Comparison of ENCODE assay signal across 1 cellular context in genomic region chr12:120538281-120539156, GRCh38.
TF ChIP-seq lines count a peak whose summit lies in the region.

No MANE protein-coding gene starts in this region.

TF ChIP-seq in WTC11, 78 proteins besides CTCF, POLR2A, EP300 and RAD21 (continued from another document):
- TF ChIP-seq STAT6 (CRISPR knock-in tag; conservative IDR thresholded peaks at IDR 0.05; ENCODE audit: low read depth) (no peak), FOXJ3 (CRISPR knock-in tag; IDR thresholded peaks at IDR 0.05; ENCODE audit: borderline replicate concordance) (no peak), OVOL2 (CRISPR knock-in tag; IDR thresholded peaks at IDR 0.05; ENCODE audit: borderline replicate concordance) (no peak)
TF ChIP-seq in WTC11: peak in this region for 0.
